ENCODE assay signal across 26 cellular contexts in genomic region chr10:95785942-95786669, GRCh38. TPM values are rescaled to one million over a fixed set of nuclear protein-coding genes. Genes with fewer than 3 reads are reported as not detected.
DNase-seq lines count a peak whose midpoint lies in the region; ATAC-seq, FAIRE-seq and TF ChIP-seq lines count a peak whose summit lies in the region.
"Had no signal": no experiment of that assay in that cellular context is flagged by ENCODE, and none has a peak within 500 bp of the region (broad histone marks: within the 10 kb centered on the region; RNA-seq: fewer than 3 reads in every experiment).

No MANE protein-coding gene starts in this region.

- peak overlapping the region in 1 of 3 donors; percentile 49 for H3K27ac Mint-ChIP-seq in CD4-positive, CD25-positive, alpha-beta regulatory T cell
- no peak overlapping the region for H3K27ac Mint-ChIP-seq in WTC11
- H3K27ac Mint-ChIP-seq: activated naive CD8-positive, alpha-beta T cell; CD4-positive, alpha-beta memory T cell; effector memory CD8-positive, alpha-beta T cell; nephron; type B pancreatic cell had no signal

- ATAC-seq in CD4-positive, CD25-positive, alpha-beta regulatory T cell (ENCODE audit: low read depth in 2 of 2), result no peak
- ATAC-seq in WTC11 (peak; percentile 87), Right ventricle myocardium inferior (no peak)
- ATAC-seq: body of pancreas; effector memory CD8-positive, alpha-beta T cell; gastrocnemius medialis had no signal

- H3K36me3 Mint-ChIP-seq in CD4-positive, CD25-positive, alpha-beta regulatory T cell, result no peaks in the 10 kb centered on the region
- no peaks in the 10 kb centered on the region for H3K36me3 Mint-ChIP-seq in WTC11
- H3K36me3 Mint-ChIP-seq: activated naive CD8-positive, alpha-beta T cell; CD4-positive, alpha-beta memory T cell; type B pancreatic cell had no signal

- H2BK120ac ChIP-seq in mesenchymal stem cell (ENCODE audit: low read depth, low read length), result no peak overlapping the region

- POLR2A ChIA-PET in WTC11 (lab: Charles Lee), result no interaction called here
- POLR2A ChIA-PET in HEK293T (lab: Yijun Ruan, JAX), result no interaction called here

- no peaks in the 10 kb centered on the region for H3K27me3 ChIP-seq in CD4-positive, CD25-positive, alpha-beta regulatory T cell (ENCODE audit: control insufficient read depth, insufficient read depth, low read length)
- no peaks in the 10 kb centered on the region for H3K27me3 ChIP-seq in mesenchymal stem cell (ENCODE audit: control insufficient read depth in 1 of 2, insufficient read depth in 1 of 2, low read length in 2 of 2)
- H3K27me3 ChIP-seq: body of pancreas, esophagus muscularis mucosa, gastrocnemius medialis, stomach had no signal

- H3K4me3 Mint-ChIP-seq in CD4-positive, CD25-positive, alpha-beta regulatory T cell, result peak overlapping the region in 3 of 4 donors; percentile 17 to 82 (median 66)
- H3K4me3 Mint-ChIP-seq in WTC11, result no peak overlapping the region
- H3K4me3 Mint-ChIP-seq: activated naive CD8-positive, alpha-beta T cell; CD4-positive, alpha-beta memory T cell; nephron; type B pancreatic cell had no signal

- H3K27me3 Mint-ChIP-seq in CD4-positive, CD25-positive, alpha-beta regulatory T cell, result no peaks in the 10 kb centered on the region
- H3K27me3 Mint-ChIP-seq in WTC11 (ENCODE audit: low read depth), result peaks cover 3% of the 10 kb centered on the region; the same call in 1 of the 2 replicates

- peak overlapping the region; percentile 10 to 15 for H2BK12ac ChIP-seq in mesenchymal stem cell (ENCODE audit: low read length in 2 of 2)

- no peaks in the 10 kb centered on the region for H3K9me3 ChIP-seq in CD4-positive, CD25-positive, alpha-beta regulatory T cell (ENCODE audit: control insufficient read depth in 2 of 2, low read length in 2 of 2)
- H3K9me3 ChIP-seq in mesenchymal stem cell (ENCODE audit: control insufficient read depth, low read length), result no peaks in the 10 kb centered on the region
- H3K9me3 ChIP-seq: body of pancreas, esophagus muscularis mucosa, gastrocnemius medialis, prostate gland, stomach had no signal

- no peak overlapping the region for H4K8ac ChIP-seq in mesenchymal stem cell (ENCODE audit: low read length)

- CTCF ChIA-PET in WTC11 (lab: Charles Lee) (interaction anchor here (0.9 to 3.5 kb wide), 2 partner anchors 79 to 92 kb away, joined by 4 to 23 read pairs; partner anchors contain the start of gene TCTN3), HEK293T (lab: Yijun Ruan, JAX) (no interaction called here)

- H3K4me3 ChIP-seq in CD4-positive, CD25-positive, alpha-beta regulatory T cell (ENCODE audit: low read depth, low read length), result peak overlapping the region; percentile 58
- H3K4me3 ChIP-seq in GM12875 (ENCODE audit: low read depth, low read length) (no peak overlapping the region), mesenchymal stem cell (ENCODE audit: insufficient read depth in 1 of 2, low read depth in 1 of 2, low read length in 2 of 2) (no peak overlapping the region)
- H3K4me3 ChIP-seq: body of pancreas, esophagus muscularis mucosa, gastrocnemius medialis, prostate gland, stomach had no signal

- FAIRE-seq in RCC 7860 (lab: Jason Lieb, UNC), result no peak

- no peak for DNase-seq in CD4-positive, CD25-positive, alpha-beta regulatory T cell
- no peak for DNase-seq in WTC11 (ENCODE audit: low spot score)
- DNase-seq in mesenchymal stem cell, result no peak
- DNase-seq in Right ventricle myocardium inferior (ENCODE audit: missing footprints), result no peak
- no peak for DNase-seq in HEK293T (ENCODE audit: extremely low spot score)
- no peak for DNase-seq in RCC 7860 (ENCODE audit: low spot score)
- DNase-seq in cerebellum (ENCODE audit: low spot score), result no peak
- DNase-seq: activated CD4-positive, CD25-positive, alpha-beta regulatory T cell; body of pancreas; CD4-positive, alpha-beta memory T cell; DMS53; effector memory CD8-positive, alpha-beta T cell; gastrocnemius medialis; KBM-7; kidney glomerular epithelial cell; mammary epithelial cell; NCI-H187; stimulated activated CD4-positive, alpha-beta T cell treated with anti-CD3 and anti-CD28 coated beads, Interleukin-1b, Interleukin-23, amount 100 ng/mL, for 48 hours; stomach; T-helper 9 cell had no signal

- intact Hi-C loops in Right ventricle myocardium inferior (cut with DNase I), result no loop called here

- H3K4me1 ChIP-seq in CD4-positive, CD25-positive, alpha-beta regulatory T cell (ENCODE audit: control insufficient read depth, insufficient read depth, low read length, poor library complexity, severe bottlenecking), result peaks cover 21% of the 10 kb centered on the region
- peaks cover 2% of the 10 kb centered on the region for H3K4me1 ChIP-seq in mesenchymal stem cell (ENCODE audit: control insufficient read depth, insufficient read depth, low read depth, low read length)
- H3K4me1 ChIP-seq: body of pancreas, gastrocnemius medialis, prostate gland had no signal

- peak overlapping the region; percentile 43 for H3K27ac ChIP-seq in CD4-positive, CD25-positive, alpha-beta regulatory T cell (ENCODE audit: insufficient read depth, low read length, poor library complexity, severe bottlenecking)
- no peak overlapping the region for H3K27ac ChIP-seq in mesenchymal stem cell (ENCODE audit: low read length, poor library complexity, severe bottlenecking)
- H3K27ac ChIP-seq: body of pancreas, esophagus muscularis mucosa, gastrocnemius medialis, prostate gland had no signal

- no peak overlapping the region for H3K9ac ChIP-seq in mesenchymal stem cell (ENCODE audit: low read length)

- H2BK15ac ChIP-seq in mesenchymal stem cell (ENCODE audit: low read depth, poor library complexity, severe bottlenecking), result no peak overlapping the region

- no peak overlapping the region for H2AFZ ChIP-seq in mesenchymal stem cell (ENCODE audit: low read depth, low read length)

- H4K91ac ChIP-seq in mesenchymal stem cell (ENCODE audit: low read length), result peak overlapping the region; percentile 35

- H3K9me3 Mint-ChIP-seq in CD4-positive, CD25-positive, alpha-beta regulatory T cell, result no peaks in the 10 kb centered on the region
- no peaks in the 10 kb centered on the region for H3K9me3 Mint-ChIP-seq in WTC11
- H3K9me3 Mint-ChIP-seq: CD4-positive, alpha-beta memory T cell; effector memory CD8-positive, alpha-beta T cell; nephron; type B pancreatic cell had no signal

- TF ChIP-seq CTCF in GM12875 (IDR thresholded peaks at IDR 0.05; ENCODE audit: borderline replicate concordance, insufficient read depth, low read depth, low read length) (0 out of 2 replicates have a peak, but pooled peaks have one; percentile 11), WTC11 (IDR thresholded peaks at IDR 0.05) (no peak)

- no peak overlapping the region for H3K4ac ChIP-seq in mesenchymal stem cell (ENCODE audit: low read depth in 1 of 2, low read length in 2 of 2)

- H3K14ac ChIP-seq in mesenchymal stem cell (ENCODE audit: low read length in 2 of 2), result no peak overlapping the region

- no peak overlapping the region for H3K4me2 ChIP-seq in mesenchymal stem cell (ENCODE audit: low read length, poor library complexity, severe bottlenecking)

- H3K4me1 Mint-ChIP-seq in CD4-positive, CD25-positive, alpha-beta regulatory T cell, result peaks cover 6 to 54% (median 41%) of the 10 kb centered on the region in 4 donors
- H3K4me1 Mint-ChIP-seq in WTC11, result no peaks in the 10 kb centered on the region
- H3K4me1 Mint-ChIP-seq: CD4-positive, alpha-beta memory T cell had no signal

- no peak overlapping the region for H3K23ac ChIP-seq in mesenchymal stem cell (ENCODE audit: low read length in 2 of 2)

- no peaks in the 10 kb centered on the region for H3K36me3 ChIP-seq in CD4-positive, CD25-positive, alpha-beta regulatory T cell (ENCODE audit: control insufficient read depth, insufficient read depth, low read length)
- H3K36me3 ChIP-seq in mesenchymal stem cell (ENCODE audit: control insufficient read depth in 1 of 2, insufficient read depth in 2 of 2, low read depth in 1 of 2, low read length in 2 of 2), result no peaks in the 10 kb centered on the region
- H3K36me3 ChIP-seq: esophagus muscularis mucosa, gastrocnemius medialis, prostate gland, stomach had no signal

- H2BK5ac ChIP-seq in mesenchymal stem cell (ENCODE audit: low read depth, low read length, poor library complexity, severe bottlenecking), result no peak overlapping the region

- WGBS in mesenchymal stem cell, result 88% methylated on average over 5 of the region's 5 CpGs

- H3K79me1 ChIP-seq in mesenchymal stem cell (replicated peaks; ENCODE audit: low read length, poor library complexity, severe bottlenecking), result no peaks in the 10 kb centered on the region

- H3K18ac ChIP-seq in mesenchymal stem cell (ENCODE audit: low read depth in 1 of 2, low read length in 2 of 2), result peak overlapping the region in 1 of 2 experiments; percentile 72

- H2AK5ac ChIP-seq in mesenchymal stem cell (ENCODE audit: low read length, severe bottlenecking), result peak overlapping the region; percentile 77

TF ChIP-seq in WTC11, 78 proteins besides CTCF, POLR2A, EP300 and RAD21 (continues in another document):
- TF ChIP-seq NR1H2 (CRISPR knock-in tag; IDR thresholded peaks at IDR 0.05), result no peak

TF ChIP-seq in HEK293T, 16 proteins besides CTCF, POLR2A, EP300 and RAD21 (continues in another document):
- no peak for TF ChIP-seq SUZ12 (IDR thresholded peaks at IDR 0.05)
- no peak for TF ChIP-seq ELF4 (IDR thresholded peaks at IDR 0.05)
- no peak for TF ChIP-seq LEF1 (IDR thresholded peaks at IDR 0.05; ENCODE audit: borderline replicate concordance)
- TF ChIP-seq NFRKB (IDR thresholded peaks at IDR 0.05), result no peak
- TF ChIP-seq TARDBP (IDR thresholded peaks at IDR 0.05), result no peak
- no peak for TF ChIP-seq L3MBTL2 (conservative IDR thresholded peaks at IDR 0.05)
- TF ChIP-seq SP1 (IDR thresholded peaks at IDR 0.05), result no peak
- TF ChIP-seq BHLHE40 (IDR thresholded peaks at IDR 0.05; ENCODE audit: borderline replicate concordance), result no peak
- no peak for TF ChIP-seq ZNF384 (IDR thresholded peaks at IDR 0.05)
- TF ChIP-seq PKNOX1 (IDR thresholded peaks at IDR 0.05), result no peak
- no peak for TF ChIP-seq CTBP1 (IDR thresholded peaks at IDR 0.05; ENCODE audit: borderline replicate concordance)
- TF ChIP-seq FOXK2 (IDR thresholded peaks at IDR 0.05), result no peak
- no peak for TF ChIP-seq HDGF (IDR thresholded peaks at IDR 0.05; ENCODE audit: borderline replicate concordance)

RNA-seq across cellular contexts. Expression of gene ENTPD1, which starts 30.1 kb away (rescaled TPM):
- total RNA-seq in CD4-positive, CD25-positive, alpha-beta regulatory T cell, result 49.4 TPM
- 10 to 100 TPM in 3 of 4 donors, 1 to 10 TPM in 1; 3.5 to 38.3 (median 17.9) TPM for polyA plus RNA-seq in CD4-positive, CD25-positive, alpha-beta regulatory T cell
- total RNA-seq in WTC11 (2021) (1.9 to 2.8 TPM (median 2.3 TPM) in 3 replicates), Right ventricle myocardium inferior (6.3 TPM), cerebellum (12.2 TPM)
- polyA plus RNA-seq in mesenchymal stem cell (2013, experiment 1 of 2), result 7.0 TPM
- polyA plus RNA-seq in mesenchymal stem cell (2013, experiment 2 of 2), result 6.8 TPM
- polyA plus RNA-seq: mammary epithelial cell had no signal
